ENCODE assay signal across 10 cellular contexts in the genomic region with DNA sequence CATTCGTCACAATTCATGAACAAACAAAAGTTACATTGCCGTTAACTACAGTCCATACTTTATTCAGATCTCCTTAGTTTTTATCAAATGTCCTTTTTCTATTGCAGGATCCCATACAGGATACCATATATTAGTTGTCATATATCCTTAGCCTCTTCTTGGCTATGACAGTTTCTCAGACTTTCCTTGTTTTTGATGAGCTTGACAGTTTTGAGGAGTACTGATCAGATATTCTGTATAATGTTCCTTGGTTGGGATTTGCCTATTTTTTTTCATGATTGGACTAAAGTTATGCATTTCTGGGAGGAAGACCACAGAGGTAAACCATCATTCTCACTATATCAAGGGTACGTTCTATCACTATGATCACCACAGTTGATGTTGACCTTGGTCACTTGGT. TPM values are rescaled to one million over a fixed set of nuclear protein-coding genes. Genes with fewer than 3 reads are reported as not detected.
"Had no signal": no experiment of that assay in that cellular context is flagged by ENCODE, and none has a peak within 500 bp of the region (broad histone marks: within the 10 kb centered on the region; RNA-seq: fewer than 3 reads in every experiment).

No MANE protein-coding gene starts in this region.

- H3K4me3 Mint-ChIP-seq: HFFc6, IgD-negative memory B cell had no signal

- H3K9me3 ChIP-seq: HAP-1 had no signal

- H3K9ac ChIP-seq: GM23248, KMS-11 had no signal

- H3K27ac ChIP-seq: GM23248, HL-60, KMS-11 had no signal

- H3K36me3 Mint-ChIP-seq: IgD-negative memory B cell had no signal

- H2AFZ ChIP-seq: GM23248 had no signal

- H3K4me3 ChIP-seq: GM23248, HAP-1 had no signal

- H3K9me3 Mint-ChIP-seq: HFFc6 had no signal

- DNase-seq: GM23248, GOT3, H7, HFFc6, KBM-7 had no signal

- H3K27ac Mint-ChIP-seq: HFFc6, IgD-negative memory B cell had no signal

- H3K4me1 ChIP-seq: HAP-1 had no signal

- H3K36me3 ChIP-seq: HAP-1 had no signal

- H3K27me3 Mint-ChIP-seq: IgD-negative memory B cell had no signal

- H3K4me2 ChIP-seq: KMS-11 had no signal

- ATAC-seq: HCT116 had no signal

- H3K4me1 Mint-ChIP-seq: IgD-negative memory B cell had no signal

RNA-seq across cellular contexts. Expression of a gene that starts 12.8 kb away (rescaled TPM):
- total RNA-seq: GM23248, HFFc6 had no signal
- polyA plus RNA-seq: GM23248, IgD-negative memory B cell had no signal
